ENCODE assay signal across 17 cellular contexts in the genomic region with DNA sequence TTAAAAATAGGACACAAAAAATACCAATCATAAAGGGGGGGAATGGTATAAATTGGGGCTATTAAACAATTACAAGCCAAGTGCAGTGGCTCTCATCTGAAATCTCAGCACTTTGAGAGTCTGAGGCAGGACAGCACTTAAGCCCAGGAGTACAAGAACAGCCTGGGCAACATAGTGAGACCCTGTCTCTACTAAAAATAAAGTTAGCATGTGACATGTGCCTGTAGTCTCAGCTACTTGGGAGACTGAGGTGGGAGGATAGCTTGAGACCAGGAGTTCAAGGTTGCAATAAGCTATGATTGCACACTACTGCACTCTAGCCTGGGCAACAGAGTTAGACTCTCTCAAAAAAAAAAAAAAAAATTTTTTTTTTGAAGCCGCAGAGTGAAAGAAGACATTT.
"Had no signal": no experiment of that assay in that cellular context is flagged by ENCODE, and none has a peak within 500 bp of the region (broad histone marks: within the 10 kb centered on the region; RNA-seq: fewer than 3 reads in every experiment).

No MANE protein-coding gene starts in this region.

- H3K4me3 ChIP-seq: gastrocnemius medialis, heart right ventricle, left ventricle myocardium inferior, sigmoid colon, SK-N-MC, stomach, uterus had no signal

- H3K27me3 ChIP-seq: gastrocnemius medialis, heart right ventricle, sigmoid colon, stomach, uterus had no signal

- H3K9me3 Mint-ChIP-seq: activated T-cell treated with anti-CD3 and anti-CD28 coated beads, Interleukin-2, amount 50 U/mL, for 4 hours; brain; central memory CD8-positive, alpha-beta T cell; effector memory CD8-positive, alpha-beta T cell had no signal

- DNase-seq: activated CD4-positive, CD25-positive, alpha-beta regulatory T cell treated with anti-CD3 and anti-CD28 coated beads, Interleukin-2, amount 50 U/mL, for 72 hours; activated naive CD4-positive, alpha-beta T cell treated with Interleukin-2 at 50 U/mL for 16 hours; activated T-cell treated with anti-CD3 and anti-CD28 coated beads, Interleukin-2, amount 50 U/mL, for 4 hours; amniotic stem cell; effector memory CD8-positive, alpha-beta T cell; gastrocnemius medialis; heart right ventricle; left ventricle myocardium inferior; sigmoid colon; stomach; T-helper 17 cell; uterus had no signal

- H3K4me1 ChIP-seq: gastrocnemius medialis, heart right ventricle, left ventricle myocardium inferior, sigmoid colon, stomach, uterus had no signal

- H3K27ac ChIP-seq: epithelial cell of prostate, gastrocnemius medialis, heart right ventricle, left ventricle myocardium inferior, sigmoid colon, SK-N-MC, stomach, uterus had no signal

- H3K27me3 Mint-ChIP-seq: brain; central memory CD8-positive, alpha-beta T cell; effector memory CD8-positive, alpha-beta T cell; T-helper 17 cell had no signal

- H3K36me3 ChIP-seq: gastrocnemius medialis, heart right ventricle, left ventricle myocardium inferior, sigmoid colon, stomach, uterus had no signal

- H3K9me3 ChIP-seq: gastrocnemius medialis, heart right ventricle, left ventricle myocardium inferior, sigmoid colon, stomach, uterus had no signal

- H3K27ac Mint-ChIP-seq: brain; effector memory CD8-positive, alpha-beta T cell; T-helper 17 cell had no signal

- H3K4me1 Mint-ChIP-seq: brain; central memory CD8-positive, alpha-beta T cell; T-helper 17 cell had no signal

- FAIRE-seq: islet of Langerhans had no signal

- ATAC-seq: effector memory CD8-positive, alpha-beta T cell; gastrocnemius medialis; heart right ventricle; T-helper 17 cell had no signal

- H3K4me3 Mint-ChIP-seq: activated T-cell treated with anti-CD3 and anti-CD28 coated beads, Interleukin-2, amount 50 U/mL, for 4 hours; brain; central memory CD8-positive, alpha-beta T cell; effector memory CD8-positive, alpha-beta T cell; T-helper 17 cell had no signal

- H3K36me3 Mint-ChIP-seq: brain had no signal
